30 cellular contexts compared by ENCODE assay signal in the genomic region with DNA sequence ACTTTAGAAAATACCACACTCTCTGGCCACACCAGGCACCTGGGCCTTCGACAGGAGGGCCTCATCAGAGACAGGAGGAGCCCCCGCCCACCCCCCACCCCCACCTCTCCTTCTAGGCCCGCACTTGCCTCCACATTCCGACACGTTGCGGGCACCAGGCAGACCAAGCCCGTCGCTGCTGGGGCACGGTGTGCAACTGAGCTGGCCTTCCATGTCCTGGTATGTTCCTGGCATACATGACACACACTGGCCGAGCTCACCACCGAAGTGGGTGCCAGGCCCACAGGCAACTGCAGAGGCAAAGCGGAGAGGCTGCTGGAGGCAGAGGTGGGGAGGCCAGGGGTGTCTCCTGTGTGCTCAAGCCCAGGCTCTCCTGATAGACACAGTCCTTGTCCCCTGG. TPM values are rescaled to one million over a fixed set of nuclear protein-coding genes. Genes with fewer than 3 reads are reported as not detected.
DNase-seq lines count a peak whose midpoint lies in the region; ATAC-seq, FAIRE-seq and TF ChIP-seq lines count a peak whose summit lies in the region.
"Had no signal": no experiment of that assay in that cellular context is flagged by ENCODE, and none has a peak within 500 bp of the region (broad histone marks: within the 10 kb centered on the region; RNA-seq: fewer than 3 reads in every experiment).

No MANE protein-coding gene starts in this region.

- H3K4me1 Mint-ChIP-seq in WTC11 (peaks cover 15% of the 10 kb centered on the region), neural progenitor cell (peaks cover 12% of the 10 kb centered on the region)
- H3K4me1 Mint-ChIP-seq: B cell had no signal

- H3K79me2 ChIP-seq in neural progenitor cell (ENCODE audit: low read depth), result no peaks in the 10 kb centered on the region

- no peaks in the 10 kb centered on the region for H3K27me3 Mint-ChIP-seq in WTC11 (ENCODE audit: low read depth)
- H3K27me3 Mint-ChIP-seq in neural progenitor cell (ENCODE audit: insufficient read depth, low read depth), result peaks cover 2% of the 10 kb centered on the region
- H3K27me3 Mint-ChIP-seq: CD4-positive, alpha-beta T cell had no signal

- H3K4me2 ChIP-seq in neural progenitor cell, result no peak overlapping the region
- H3K4me2 ChIP-seq: A549 had no signal

- H3K36me3 ChIP-seq in kidney (ENCODE audit: control insufficient read depth in 1 of 2, insufficient read depth in 2 of 2, low read length in 2 of 2) (no peaks in the 10 kb centered on the region), neural progenitor cell (no peaks in the 10 kb centered on the region)
- H3K36me3 ChIP-seq: BLaER1 treated with 17β-estradiol and CSF1 and Interleukin-3, amounts not matched to agents 10 nM and 100 nM had no signal

- H3K9me3 ChIP-seq in kidney (ENCODE audit: control insufficient read depth in 1 of 2, low read length in 2 of 2) (no peaks in the 10 kb centered on the region), neural progenitor cell (ENCODE audit: low read depth) (no peaks in the 10 kb centered on the region)
- H3K9me3 ChIP-seq: A549; BLaER1 treated with 17β-estradiol and CSF1 and Interleukin-3, amounts not matched to agents 10 nM and 100 nM; Caco-2 had no signal

- H3K4me3 ChIP-seq in kidney (ENCODE audit: low read length in 2 of 2) (no peak overlapping the region), neural progenitor cell (no peak overlapping the region), coronary artery (no peak overlapping the region)
- H3K4me3 ChIP-seq: A549; BLaER1 treated with 17β-estradiol and CSF1 and Interleukin-3, amounts not matched to agents 10 nM and 100 nM; GM12878 had no signal

- ATAC-seq in Right ventricle myocardium inferior (no peak), left ventricle myocardium superior (no peak), WTC11 (no peak)
- ATAC-seq: CD8-positive, alpha-beta T cell; GM12878 had no signal

- H3F3A ChIP-seq in neural progenitor cell (ENCODE audit: low read depth), result peaks cover 3% of the 10 kb centered on the region

- TF ChIP-seq CTCF in WTC11 (IDR thresholded peaks at IDR 0.05) (no peak), kidney (IDR thresholded peaks at IDR 0.05; ENCODE audit: borderline replicate concordance, extremely low read depth, insufficient read depth) (no peak), neural progenitor cell (IDR thresholded peaks at IDR 0.05) (no peak), coronary artery (IDR thresholded peaks at IDR 0.05) (no peak)

- no peaks in the 10 kb centered on the region for H3K36me3 Mint-ChIP-seq in WTC11
- H3K36me3 Mint-ChIP-seq in neural progenitor cell, result peaks cover 4% of the 10 kb centered on the region
- H3K36me3 Mint-ChIP-seq: CD8-positive, alpha-beta T cell had no signal

- no peak overlapping the region for H3K4me3 Mint-ChIP-seq in WTC11
- peak overlapping the region; percentile 4 for H3K4me3 Mint-ChIP-seq in neural progenitor cell
- H3K4me3 Mint-ChIP-seq: B cell; CD4-positive, alpha-beta T cell; CD8-positive, alpha-beta T cell had no signal

- CTCF ChIA-PET in WTC11 (lab: Charles Lee), result interaction anchor here (1.0 to 2.5 kb wide), 7 partner anchors 11 to 132 kb away, joined by 3 to 24 read pairs (median 13); a partner anchor contains a TSS

- intact Hi-C loops in Right ventricle myocardium inferior (cut with DNase I) (no loop called here), left ventricle myocardium superior (cut with micrococcal nuclease) (no loop called here), kidney (cut with DNase I) (no loop called here)

- H3K27ac Mint-ChIP-seq in WTC11 (peak overlapping the region; percentile 38; the same call in 1 of the 2 replicates), neural progenitor cell (no peak overlapping the region)
- H3K27ac Mint-ChIP-seq: B cell; CD4-positive, alpha-beta T cell; CD8-positive, alpha-beta T cell had no signal

- FAIRE-seq in kidney (lab: Jason Lieb, UNC) (no peak), HTR-8/SVneo (lab: Jason Lieb, UNC) (no peak)
- FAIRE-seq: A549, D721Med, GM12878, GM12892, GM18507, GM19239 had no signal

- no peaks in the 10 kb centered on the region for H3K9me3 Mint-ChIP-seq in WTC11
- no peaks in the 10 kb centered on the region for H3K9me3 Mint-ChIP-seq in neural progenitor cell
- H3K9me3 Mint-ChIP-seq: CD4-positive, alpha-beta T cell; CD8-positive, alpha-beta T cell had no signal

- H3K27ac ChIP-seq in kidney (ENCODE audit: low read depth in 2 of 2, low read length in 2 of 2) (no peak overlapping the region), neural progenitor cell (no peak overlapping the region), coronary artery (no peak overlapping the region)
- H3K27ac ChIP-seq: 22Rv1; A549; BLaER1 treated with 17β-estradiol and CSF1 and Interleukin-3, amounts not matched to agents 10 nM and 100 nM; C4-2B had no signal

- H4K20me1 ChIP-seq in neural progenitor cell (ENCODE audit: low read depth), result peaks cover 6% of the 10 kb centered on the region

- POLR2A ChIA-PET in WTC11 (lab: Charles Lee), result interaction anchor here (1.3 kb wide), 1 partner anchor 26 kb away, joined by 4 read pairs; no protein-coding TSS in a partner anchor

- no peak overlapping the region for H2AFZ ChIP-seq in neural progenitor cell (replicated peaks)

- no peaks in the 10 kb centered on the region for H3K27me3 ChIP-seq in neural progenitor cell
- H3K27me3 ChIP-seq: BLaER1 treated with 17β-estradiol and CSF1 and Interleukin-3, amounts not matched to agents 10 nM and 100 nM had no signal

- H3K9ac ChIP-seq in kidney (ENCODE audit: low read length in 2 of 2) (no peak overlapping the region), neural progenitor cell (no peak overlapping the region)

- H3K4me1 ChIP-seq in kidney (ENCODE audit: control insufficient read depth in 1 of 2, insufficient read depth in 1 of 2, low read depth in 1 of 2, low read length in 2 of 2) (no peaks in the 10 kb centered on the region), neural progenitor cell (peaks cover 15% of the 10 kb centered on the region)
- H3K4me1 ChIP-seq: A549, Caco-2 had no signal

- peak; percentile 28 for DNase-seq in Right ventricle myocardium inferior (ENCODE audit: missing footprints)
- no peak for DNase-seq in left ventricle myocardium superior
- no peak for DNase-seq in WTC11 (ENCODE audit: low spot score)
- peak; percentile 54 for DNase-seq in kidney
- no peak for DNase-seq in neural progenitor cell (ENCODE audit: low spot score)
- DNase-seq in HTR-8/SVneo (ENCODE audit: insufficient read length, low spot score), result no peak
- DNase-seq in DMS 273 (lab: John Stamatoyannopoulos, UW; ENCODE audit: unreplicated experiment), result no peak
- no peak for DNase-seq in coronary artery (ENCODE audit: low spot score)
- DNase-seq: AML-193; Caco-2; Calu3; CD4-positive, alpha-beta T cell; CD8-positive, alpha-beta T cell; DMS 273 treated with DMSO at 0.1 percent for 48 hours; DMS153; DMS53; DMS79; DND-41; EL; GDM1 had no signal

TF ChIP-seq in WTC11, 78 proteins besides CTCF, POLR2A, EP300 and RAD21 (continues in another document):
- TF ChIP-seq, protein P1, sequence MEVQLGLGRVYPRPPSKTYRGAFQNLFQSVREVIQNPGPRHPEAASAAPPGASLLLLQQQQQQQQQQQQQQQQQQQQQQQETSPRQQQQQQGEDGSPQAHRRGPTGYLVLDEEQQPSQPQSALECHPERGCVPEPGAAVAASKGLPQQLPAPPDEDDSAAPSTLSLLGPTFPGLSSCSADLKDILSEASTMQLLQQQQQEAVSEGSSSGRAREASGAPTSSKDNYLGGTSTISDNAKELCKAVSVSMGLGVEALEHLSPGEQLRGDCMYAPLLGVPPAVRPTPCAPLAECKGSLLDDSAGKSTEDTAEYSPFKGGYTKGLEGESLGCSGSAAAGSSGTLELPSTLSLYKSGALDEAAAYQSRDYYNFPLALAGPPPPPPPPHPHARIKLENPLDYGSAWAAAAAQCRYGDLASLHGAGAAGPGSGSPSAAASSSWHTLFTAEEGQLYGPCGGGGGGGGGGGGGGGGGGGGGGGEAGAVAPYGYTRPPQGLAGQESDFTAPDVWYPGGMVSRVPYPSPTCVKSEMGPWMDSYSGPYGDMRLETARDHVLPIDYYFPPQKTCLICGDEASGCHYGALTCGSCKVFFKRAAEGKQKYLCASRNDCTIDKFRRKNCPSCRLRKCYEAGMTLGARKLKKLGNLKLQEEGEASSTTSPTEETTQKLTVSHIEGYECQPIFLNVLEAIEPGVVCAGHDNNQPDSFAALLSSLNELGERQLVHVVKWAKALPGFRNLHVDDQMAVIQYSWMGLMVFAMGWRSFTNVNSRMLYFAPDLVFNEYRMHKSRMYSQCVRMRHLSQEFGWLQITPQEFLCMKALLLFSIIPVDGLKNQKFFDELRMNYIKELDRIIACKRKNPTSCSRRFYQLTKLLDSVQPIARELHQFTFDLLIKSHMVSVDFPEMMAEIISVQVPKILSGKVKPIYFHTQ (CRISPR knock-in tag; IDR thresholded peaks at IDR 0.05), result no peak
- TF ChIP-seq TP53 (CRISPR knock-in tag; IDR thresholded peaks at IDR 0.05) (no peak), EMX1 (CRISPR knock-in tag; IDR thresholded peaks at IDR 0.05) (no peak)
- TF ChIP-seq, protein P2, sequence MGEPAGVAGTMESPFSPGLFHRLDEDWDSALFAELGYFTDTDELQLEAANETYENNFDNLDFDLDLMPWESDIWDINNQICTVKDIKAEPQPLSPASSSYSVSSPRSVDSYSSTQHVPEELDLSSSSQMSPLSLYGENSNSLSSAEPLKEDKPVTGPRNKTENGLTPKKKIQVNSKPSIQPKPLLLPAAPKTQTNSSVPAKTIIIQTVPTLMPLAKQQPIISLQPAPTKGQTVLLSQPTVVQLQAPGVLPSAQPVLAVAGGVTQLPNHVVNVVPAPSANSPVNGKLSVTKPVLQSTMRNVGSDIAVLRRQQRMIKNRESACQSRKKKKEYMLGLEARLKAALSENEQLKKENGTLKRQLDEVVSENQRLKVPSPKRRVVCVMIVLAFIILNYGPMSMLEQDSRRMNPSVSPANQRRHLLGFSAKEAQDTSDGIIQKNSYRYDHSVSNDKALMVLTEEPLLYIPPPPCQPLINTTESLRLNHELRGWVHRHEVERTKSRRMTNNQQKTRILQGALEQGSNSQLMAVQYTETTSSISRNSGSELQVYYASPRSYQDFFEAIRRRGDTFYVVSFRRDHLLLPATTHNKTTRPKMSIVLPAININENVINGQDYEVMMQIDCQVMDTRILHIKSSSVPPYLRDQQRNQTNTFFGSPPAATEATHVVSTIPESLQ (CRISPR knock-in tag; IDR thresholded peaks at IDR 0.05), result no peak

RNA-seq across cellular contexts. Expression of a gene that starts 27.0 kb away (rescaled TPM):
- total RNA-seq in Right ventricle myocardium inferior, result 13.2 TPM
- 12.3 TPM for total RNA-seq in left ventricle myocardium superior
- total RNA-seq in WTC11 (2021), result 129 to 134 TPM (median 129 TPM) in 3 replicates
- total RNA-seq in kidney, result 26.3 TPM
- 11.5 TPM for polyA plus RNA-seq in kidney (ENCODE audit: insufficient read depth, low read depth, low replicate concordance)
- total RNA-seq in neural progenitor cell (ENCODE audit: low replicate concordance), result 27.8 and 73.2 TPM in 2 replicates

Comparison
In these comparisons a context has a peak if more than half of its experiments do, and no peak if none do; other contexts are left out.
1. DNase-seq: peak in Right ventricle myocardium inferior (single experiment) and kidney (single experiment); none in left ventricle myocardium superior (single experiment), WTC11 (single experiment), neural progenitor cell (single experiment), HTR-8/SVneo (single experiment), DMS 273 (single experiment) and coronary artery (single experiment).